In the genomic region with DNA sequence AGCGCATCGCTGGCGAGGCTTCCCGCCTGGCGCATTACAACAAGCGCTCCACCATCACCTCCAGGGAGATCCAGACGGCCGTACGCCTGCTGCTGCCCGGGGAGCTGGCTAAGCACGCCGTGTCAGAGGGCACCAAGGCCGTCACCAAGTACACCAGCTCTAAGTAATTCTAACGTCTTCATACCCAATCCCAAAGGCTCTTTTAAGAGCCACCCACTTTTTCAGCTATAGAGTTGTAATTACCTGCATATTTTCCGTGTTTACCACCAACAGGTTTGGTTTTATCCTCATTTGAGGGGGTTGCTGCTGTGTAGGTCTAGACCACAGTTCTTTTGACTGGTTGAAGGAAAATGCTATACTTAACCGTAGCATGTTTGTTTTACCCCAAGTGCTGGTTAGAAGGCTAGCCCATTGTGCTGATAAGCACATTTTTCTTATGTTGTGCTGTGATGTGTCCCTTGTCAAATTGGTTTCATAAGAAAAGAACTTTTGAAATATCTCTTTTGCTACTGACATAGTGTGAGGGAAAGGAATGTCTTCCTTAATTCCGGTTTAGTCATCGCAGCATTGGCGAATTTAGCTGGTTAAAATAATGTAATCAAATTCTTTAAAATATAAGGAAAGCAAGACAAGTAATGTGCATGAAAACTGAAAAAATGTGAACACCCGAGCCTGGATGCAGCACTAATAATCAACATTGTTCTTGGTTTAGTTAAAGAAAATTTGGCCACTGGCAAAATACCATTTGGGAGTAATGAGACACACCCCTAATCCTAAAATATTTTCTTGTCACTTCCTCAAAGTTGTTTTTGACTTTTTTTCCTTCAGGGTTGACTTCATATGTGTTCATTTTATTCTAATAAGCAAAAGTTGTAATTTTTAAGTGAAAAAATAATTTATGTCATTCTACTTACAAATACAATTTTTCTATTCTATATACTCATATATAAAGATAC, we compare ENCODE assay signal across 1 cellular context.
TF ChIP-seq lines count a peak whose summit lies in the region.

No MANE protein-coding gene starts in this region.

TF ChIP-seq in WTC11, 78 proteins besides CTCF, POLR2A, EP300 and RAD21 (continued from another document):
- TF ChIP-seq KAT7 (CRISPR knock-in tag; IDR thresholded peaks at IDR 0.05; ENCODE audit: borderline replicate concordance) (peak; percentile 38; the same call in 1 of the 2 replicates), SOX15 (CRISPR knock-in tag; IDR thresholded peaks at IDR 0.05) (no peak), ZNF532 (CRISPR knock-in tag; IDR thresholded peaks at IDR 0.05; ENCODE audit: borderline replicate concordance) (peak; percentile 65; the same call in 1 of the 2 replicates), TP53 (CRISPR knock-in tag; IDR thresholded peaks at IDR 0.05) (no peak), PRRX2 (CRISPR knock-in tag; IDR thresholded peaks at IDR 0.05) (peak; percentile 68; the same call in 1 of the 2 replicates), FOXP1 (CRISPR knock-in tag; IDR thresholded peaks at IDR 0.05; ENCODE audit: borderline replicate concordance) (0 out of 2 replicates have a peak, but pooled peaks have one; percentile 38), ZNF671 (CRISPR knock-in tag; IDR thresholded peaks at IDR 0.05) (peak; percentile 41), EMX1 (CRISPR knock-in tag; IDR thresholded peaks at IDR 0.05) (peak; percentile 87), ZNF317 (CRISPR knock-in tag; IDR thresholded peaks at IDR 0.05; ENCODE audit: borderline replicate concordance, low read depth) (no peak)
- TF ChIP-seq, protein P1, sequence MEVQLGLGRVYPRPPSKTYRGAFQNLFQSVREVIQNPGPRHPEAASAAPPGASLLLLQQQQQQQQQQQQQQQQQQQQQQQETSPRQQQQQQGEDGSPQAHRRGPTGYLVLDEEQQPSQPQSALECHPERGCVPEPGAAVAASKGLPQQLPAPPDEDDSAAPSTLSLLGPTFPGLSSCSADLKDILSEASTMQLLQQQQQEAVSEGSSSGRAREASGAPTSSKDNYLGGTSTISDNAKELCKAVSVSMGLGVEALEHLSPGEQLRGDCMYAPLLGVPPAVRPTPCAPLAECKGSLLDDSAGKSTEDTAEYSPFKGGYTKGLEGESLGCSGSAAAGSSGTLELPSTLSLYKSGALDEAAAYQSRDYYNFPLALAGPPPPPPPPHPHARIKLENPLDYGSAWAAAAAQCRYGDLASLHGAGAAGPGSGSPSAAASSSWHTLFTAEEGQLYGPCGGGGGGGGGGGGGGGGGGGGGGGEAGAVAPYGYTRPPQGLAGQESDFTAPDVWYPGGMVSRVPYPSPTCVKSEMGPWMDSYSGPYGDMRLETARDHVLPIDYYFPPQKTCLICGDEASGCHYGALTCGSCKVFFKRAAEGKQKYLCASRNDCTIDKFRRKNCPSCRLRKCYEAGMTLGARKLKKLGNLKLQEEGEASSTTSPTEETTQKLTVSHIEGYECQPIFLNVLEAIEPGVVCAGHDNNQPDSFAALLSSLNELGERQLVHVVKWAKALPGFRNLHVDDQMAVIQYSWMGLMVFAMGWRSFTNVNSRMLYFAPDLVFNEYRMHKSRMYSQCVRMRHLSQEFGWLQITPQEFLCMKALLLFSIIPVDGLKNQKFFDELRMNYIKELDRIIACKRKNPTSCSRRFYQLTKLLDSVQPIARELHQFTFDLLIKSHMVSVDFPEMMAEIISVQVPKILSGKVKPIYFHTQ (CRISPR knock-in tag; IDR thresholded peaks at IDR 0.05) = peak; percentile 76; the same call in 1 of the 2 replicates
- TF ChIP-seq, protein P2, sequence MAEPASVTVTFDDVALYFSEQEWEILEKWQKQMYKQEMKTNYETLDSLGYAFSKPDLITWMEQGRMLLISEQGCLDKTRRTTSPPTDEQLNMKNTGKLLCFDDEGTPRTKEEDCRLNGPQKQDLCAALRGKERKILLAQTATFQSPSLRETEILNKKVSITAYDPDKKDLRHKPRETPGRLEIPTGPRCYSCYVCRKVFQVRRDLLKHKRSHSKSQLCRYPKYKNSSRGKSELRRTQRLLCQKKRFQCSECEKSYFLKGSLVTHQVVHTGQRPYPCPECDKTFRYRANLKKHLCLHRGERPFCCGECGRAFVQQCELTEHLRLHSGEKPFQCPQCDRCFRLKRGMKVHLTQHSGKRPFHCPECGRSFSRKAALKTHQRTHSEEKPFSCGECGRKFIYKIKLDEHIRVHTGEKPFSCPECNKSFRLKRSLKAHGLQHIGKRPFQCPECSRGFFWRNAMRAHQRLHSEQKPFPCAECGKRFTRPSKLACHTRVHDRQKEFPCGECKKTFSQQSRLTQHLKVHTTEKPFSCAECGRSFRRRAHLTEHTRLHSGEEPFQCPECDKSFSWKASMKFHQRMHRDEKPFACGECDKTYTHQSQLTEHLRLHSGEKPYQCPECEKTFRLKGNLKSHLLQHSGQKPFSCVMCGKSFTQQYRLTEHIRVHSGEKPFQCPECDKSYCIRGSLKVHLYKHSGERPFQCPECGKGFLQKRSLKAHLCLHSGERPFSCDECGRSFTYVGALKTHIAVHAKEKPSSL (CRISPR knock-in tag; conservative IDR thresholded peaks at IDR 0.05) = peak; percentile 90
- TF ChIP-seq, protein P3, sequence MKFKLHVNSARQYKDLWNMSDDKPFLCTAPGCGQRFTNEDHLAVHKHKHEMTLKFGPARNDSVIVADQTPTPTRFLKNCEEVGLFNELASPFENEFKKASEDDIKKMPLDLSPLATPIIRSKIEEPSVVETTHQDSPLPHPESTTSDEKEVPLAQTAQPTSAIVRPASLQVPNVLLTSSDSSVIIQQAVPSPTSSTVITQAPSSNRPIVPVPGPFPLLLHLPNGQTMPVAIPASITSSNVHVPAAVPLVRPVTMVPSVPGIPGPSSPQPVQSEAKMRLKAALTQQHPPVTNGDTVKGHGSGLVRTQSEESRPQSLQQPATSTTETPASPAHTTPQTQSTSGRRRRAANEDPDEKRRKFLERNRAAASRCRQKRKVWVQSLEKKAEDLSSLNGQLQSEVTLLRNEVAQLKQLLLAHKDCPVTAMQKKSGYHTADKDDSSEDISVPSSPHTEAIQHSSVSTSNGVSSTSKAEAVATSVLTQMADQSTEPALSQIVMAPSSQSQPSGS (CRISPR knock-in tag; IDR thresholded peaks at IDR 0.05; ENCODE audit: borderline replicate concordance, low read depth) = no peak
